ENCODE assay signal across 1 cellular context in genomic region chr5:173660481-173661280, GRCh38.
TF ChIP-seq lines count a peak whose summit lies in the region.

No MANE protein-coding gene starts in this region.

TF ChIP-seq in K562, 482 proteins besides CTCF, POLR2A, EP300 and RAD21 (continued from another document):
- TF ChIP-seq, protein P1, sequence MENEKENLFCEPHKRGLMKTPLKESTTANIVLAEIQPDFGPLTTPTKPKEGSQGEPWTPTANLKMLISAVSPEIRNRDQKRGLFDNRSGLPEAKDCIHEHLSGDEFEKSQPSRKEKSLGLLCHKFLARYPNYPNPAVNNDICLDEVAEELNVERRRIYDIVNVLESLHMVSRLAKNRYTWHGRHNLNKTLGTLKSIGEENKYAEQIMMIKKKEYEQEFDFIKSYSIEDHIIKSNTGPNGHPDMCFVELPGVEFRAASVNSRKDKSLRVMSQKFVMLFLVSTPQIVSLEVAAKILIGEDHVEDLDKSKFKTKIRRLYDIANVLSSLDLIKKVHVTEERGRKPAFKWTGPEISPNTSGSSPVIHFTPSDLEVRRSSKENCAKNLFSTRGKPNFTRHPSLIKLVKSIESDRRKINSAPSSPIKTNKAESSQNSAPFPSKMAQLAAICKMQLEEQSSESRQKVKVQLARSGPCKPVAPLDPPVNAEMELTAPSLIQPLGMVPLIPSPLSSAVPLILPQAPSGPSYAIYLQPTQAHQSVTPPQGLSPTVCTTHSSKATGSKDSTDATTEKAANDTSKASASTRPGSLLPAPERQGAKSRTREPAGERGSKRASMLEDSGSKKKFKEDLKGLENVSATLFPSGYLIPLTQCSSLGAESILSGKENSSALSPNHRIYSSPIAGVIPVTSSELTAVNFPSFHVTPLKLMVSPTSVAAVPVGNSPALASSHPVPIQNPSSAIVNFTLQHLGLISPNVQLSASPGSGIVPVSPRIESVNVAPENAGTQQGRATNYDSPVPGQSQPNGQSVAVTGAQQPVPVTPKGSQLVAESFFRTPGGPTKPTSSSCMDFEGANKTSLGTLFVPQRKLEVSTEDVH (IDR thresholded peaks at IDR 0.05; ENCODE audit: low read depth, partially characterized antibody): no peak
- no peak for TF ChIP-seq CEBPZ (IDR thresholded peaks at IDR 0.05; ENCODE audit: borderline replicate concordance, low read depth, low read length)
- no peak for TF ChIP-seq ZNF717 (CRISPR knock-in tag; IDR thresholded peaks at IDR 0.05)
- no peak for TF ChIP-seq SRSF9 (IDR thresholded peaks at IDR 0.05; ENCODE audit: borderline replicate concordance, low read depth, low read length)
- no peak for TF ChIP-seq RBFOX2 (IDR thresholded peaks at IDR 0.05; ENCODE audit: low read depth, low read length)
- no peak for TF ChIP-seq ZNF584 (CRISPR knock-in tag; IDR thresholded peaks at IDR 0.05; ENCODE audit: low read depth)
- TF ChIP-seq TCF7 (IDR thresholded peaks at IDR 0.05; ENCODE audit: borderline replicate concordance): no peak
- TF ChIP-seq RBM34 (IDR thresholded peaks at IDR 0.05; ENCODE audit: borderline replicate concordance, insufficient read depth, low read length): no peak
- no peak for TF ChIP-seq SP1 (CRISPR knock-in tag; IDR thresholded peaks at IDR 0.05)
- TF ChIP-seq ZNF696 (CRISPR knock-in tag; conservative IDR thresholded peaks at IDR 0.05): no peak
- no peak for TF ChIP-seq POLR2AphosphoS5 (IDR thresholded peaks at IDR 0.05; ENCODE audit: control insufficient read depth, insufficient read depth, low read depth, low read length)
